ENCODE assay signal across 20 cellular contexts in the genomic region with DNA sequence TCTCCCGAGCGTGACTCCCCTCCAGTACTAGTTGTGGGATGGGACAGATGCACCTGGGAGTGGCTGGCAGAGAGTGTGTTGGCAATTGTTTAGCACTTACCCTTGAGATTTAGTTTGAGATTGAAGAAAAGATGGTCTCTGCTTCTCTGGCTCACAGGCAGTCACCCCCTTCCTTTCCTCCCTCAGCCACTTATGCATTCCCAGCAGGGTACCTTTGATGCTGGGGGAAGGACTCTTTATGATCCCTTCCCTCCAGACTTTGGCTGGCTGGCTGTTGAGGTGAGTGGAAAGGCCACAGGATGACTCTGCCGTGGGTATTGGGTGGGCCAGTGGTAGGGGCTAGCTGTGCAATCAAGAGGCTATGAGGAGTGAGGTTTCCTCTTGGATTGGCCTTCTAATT.
DNase-seq lines count a peak whose midpoint lies in the region; ATAC-seq, FAIRE-seq and TF ChIP-seq lines count a peak whose summit lies in the region.
"Had no signal": no experiment of that assay in that cellular context is flagged by ENCODE, and none has a peak within 500 bp of the region (broad histone marks: within the 10 kb centered on the region; RNA-seq: fewer than 3 reads in every experiment).

No MANE protein-coding gene starts in this region.

- intact Hi-C loops in K562 (cut with micrococcal nuclease): no loop called here
- intact Hi-C loops in tibial artery (cut with DNase I; ENCODE audit: low total_unique reads): no loop called here

- H3K4me3 ChIP-seq in GM23338 (no peak overlapping the region), K562 (no peak overlapping the region), tibial artery (no peak overlapping the region), BE2C (ENCODE audit: low read depth, low read length) (no peak overlapping the region)
- H3K4me3 ChIP-seq: GM12878 had no signal

- ATAC-seq in GM23338 (peak; percentile 72), K562 (no peak)
- ATAC-seq: CD8-positive, alpha-beta T cell; GM12878; HCT116 had no signal

- H3K9me1 ChIP-seq in K562 (ENCODE audit: control insufficient read depth, insufficient read depth, low read length): no peaks in the 10 kb centered on the region

- in situ Hi-C loops in K562 (cut with MboI): no loop called here

- H2AFZ ChIP-seq in GM23338 (no peak overlapping the region), K562 (ENCODE audit: low read depth, low read length) (no peak overlapping the region)

- no peaks in the 10 kb centered on the region for H3K9me3 ChIP-seq in K562 (replicated peaks; ENCODE audit: control insufficient read depth, insufficient read depth, low read depth, low read length)
- no peaks in the 10 kb centered on the region for H3K9me3 ChIP-seq in tibial artery
- no peaks in the 10 kb centered on the region for H3K9me3 ChIP-seq in BE2C

- H3K27ac Mint-ChIP-seq in GM23338: no peak overlapping the region
- no peak overlapping the region for H3K27ac Mint-ChIP-seq in type B pancreatic cell
- H3K27ac Mint-ChIP-seq: CD8-positive, alpha-beta T cell had no signal

- WGBS in K562 (ENCODE audit: insufficient coverage, low coverage, missing lambda C conversion rate): 0% methylated on average over 3 of the region's 3 CpGs

- BruUV-seq in K562 (replicated peaks; lab: Mats Ljungman, UMichigan): no TSS peak

- no peak for TF ChIP-seq CTCF in GM23338 (conservative IDR thresholded peaks at IDR 0.05; ENCODE audit: low read depth in 2 of 2)
- no peak for TF ChIP-seq CTCF in K562 (IDR thresholded peaks at IDR 0.05 in 2 of 3, conservative IDR thresholded peaks at IDR 0.05 in 1 of 3; ENCODE audit: insufficient read depth in 2 of 3, low read depth in 1 of 3, low read length in 3 of 3)
- no peak for TF ChIP-seq CTCF in tibial artery (IDR thresholded peaks at IDR 0.05)
- no peak for TF ChIP-seq CTCF in BE2C (IDR thresholded peaks at IDR 0.05; ENCODE audit: low read depth, low read length)
- no peak for TF ChIP-seq CTCF in type B pancreatic cell (conservative IDR thresholded peaks at IDR 0.05)

- TF ChIP-seq EP300 in K562 (IDR thresholded peaks at IDR 0.05; ENCODE audit: low read length): no peak

- H3K4me2 ChIP-seq in GM23338: peak overlapping the region; percentile 60
- H3K4me2 ChIP-seq in K562 (ENCODE audit: insufficient read depth, low read length): no peak overlapping the region

- no peaks in the 10 kb centered on the region for H3F3A ChIP-seq in GM23338 (replicated peaks; ENCODE audit: low read depth)

- H3K4me1 ChIP-seq in GM23338 (ENCODE audit: insufficient read depth) (peaks cover 15% of the 10 kb centered on the region), K562 (replicated peaks in 1 of 2; ENCODE audit: control insufficient read depth in 2 of 2, insufficient read depth in 2 of 2, low read length in 2 of 2) (0 out of 5 replicates have a peak, but pooled peaks cover 0 to 2% of the 10 kb centered on the region in 2 experiments), tibial artery (no peaks in the 10 kb centered on the region), BE2C (no peaks in the 10 kb centered on the region)

- H3K36me3 Mint-ChIP-seq in GM23338 (ENCODE audit: low read depth) (no peaks in the 10 kb centered on the region), type B pancreatic cell (no peaks in the 10 kb centered on the region)
- H3K36me3 Mint-ChIP-seq: CD8-positive, alpha-beta T cell had no signal

- H3K9ac ChIP-seq in K562 (ENCODE audit: insufficient read depth in 1 of 2, low read depth in 2 of 2, low read length in 2 of 2): no peak overlapping the region

- no peak for TF ChIP-seq RAD21 in K562 (CRISPR knock-in tag; conservative IDR thresholded peaks at IDR 0.05 in 1 of 2, IDR thresholded peaks at IDR 0.05 in 1 of 2)

- no peaks in the 10 kb centered on the region; the same call in 2 of the 3 replicates for H3K9me3 Mint-ChIP-seq in GM23338
- H3K9me3 Mint-ChIP-seq in type B pancreatic cell: no peaks in the 10 kb centered on the region
- H3K9me3 Mint-ChIP-seq: CD8-positive, alpha-beta T cell had no signal

- H3K27me3 Mint-ChIP-seq in GM23338 (ENCODE audit: insufficient read depth, low read depth, poor library complexity) (no peaks in the 10 kb centered on the region), type B pancreatic cell (peaks cover 11% of the 10 kb centered on the region)

- H3K36me3 ChIP-seq in GM23338 (ENCODE audit: insufficient read depth) (no peaks in the 10 kb centered on the region), K562 (ENCODE audit: control insufficient read depth, insufficient read depth, low read length) (no peaks in the 10 kb centered on the region), tibial artery (no peaks in the 10 kb centered on the region), BE2C (no peaks in the 10 kb centered on the region)

- H3K4me1 Mint-ChIP-seq in GM23338: peaks cover 15% of the 10 kb centered on the region
- no peaks in the 10 kb centered on the region for H3K4me1 Mint-ChIP-seq in type B pancreatic cell (ENCODE audit: unreplicated experiment)

- peak; percentile 29 for FAIRE-seq in K562 (lab: Jason Lieb, UNC)
- FAIRE-seq: A204.1, GM12878, H54, HTR-8/SVneo had no signal

- POLR2A ChIA-PET in K562 (lab: Yijun Ruan, JAX): interaction anchor here (0.5 kb wide), 1 partner anchor 151 kb away, joined by 4 read pairs; no protein-coding TSS in a partner anchor

- H3K27ac ChIP-seq in GM23338 (ENCODE audit: low read depth) (no peak overlapping the region), K562 (ENCODE audit: extremely low read depth, low read depth, low read length) (no peak overlapping the region), tibial artery (no peak overlapping the region)

- no peaks in the 10 kb centered on the region for H3K9me2 ChIP-seq in GM23338 (ENCODE audit: insufficient read depth)

- DNase-seq in GM23338 (ENCODE audit: low spot score): peak; percentile 50
- no peak for DNase-seq in K562 (ENCODE audit: extremely low read depth in 1 of 4, low spot score in 3 of 4)
- DNase-seq in iPS-NIHi11 (ENCODE audit: low spot score): peak; percentile 49
- DNase-seq in tibial artery: no peak
- DNase-seq in BE2C: no peak
- no peak for DNase-seq in type B pancreatic cell (ENCODE audit: extremely low spot score, unreplicated experiment)
- DNase-seq: ACHN; Calu3; CD8-positive, alpha-beta T cell; DMS 273 treated with DMSO at 0.1 percent for 48 hours; DMS53; DND-41; EL; IMR-90; KBM-7 had no signal

- H3K4me3 Mint-ChIP-seq in GM23338: no peak overlapping the region
- no peak overlapping the region for H3K4me3 Mint-ChIP-seq in type B pancreatic cell
- H3K4me3 Mint-ChIP-seq: CD8-positive, alpha-beta T cell had no signal

- no peaks in the 10 kb centered on the region for H3K79me2 ChIP-seq in GM23338 (replicated peaks; ENCODE audit: insufficient read depth)
- no peaks in the 10 kb centered on the region for H3K79me2 ChIP-seq in K562 (ENCODE audit: control insufficient read depth, insufficient read depth, low read length)

- H4K20me1 ChIP-seq in GM23338 (replicated peaks; ENCODE audit: insufficient read depth) (no peaks in the 10 kb centered on the region), K562 (replicated peaks; ENCODE audit: control insufficient read depth, insufficient read depth, low read length) (0 out of 2 replicates have a peak, but pooled peaks cover 3% of the 10 kb centered on the region)

- H3K27me3 ChIP-seq in GM23338 (ENCODE audit: insufficient read depth) (no peaks in the 10 kb centered on the region), K562 (ENCODE audit: control insufficient read depth in 2 of 2, insufficient read depth in 2 of 2, low read length in 2 of 2) (peaks cover 27 to 63% of the 10 kb centered on the region in 2 experiments; a peak in 4 of 5 replicates), tibial artery (peaks cover 0 to 15% of the 10 kb centered on the region in 2 donors), BE2C (no peaks in the 10 kb centered on the region)

- TF ChIP-seq POLR2A in K562 (conservative IDR thresholded peaks at IDR 0.05): no peak

- CTCF ChIA-PET in K562 (lab: Yijun Ruan, JAX; ENCODE audit: low intra/inter-chr PET ratio): no interaction called here

TF ChIP-seq in GM23338, 12 proteins besides CTCF, POLR2A, EP300 and RAD21 (continues in another document):
- TF ChIP-seq ZNF114 (CRISPR knock-in tag; IDR thresholded peaks at IDR 0.05) (no peak), EZH2phosphoT487 (IDR thresholded peaks at IDR 0.05; ENCODE audit: unreplicated experiment) (no peak), POLR2AphosphoS5 (IDR thresholded peaks at IDR 0.05; ENCODE audit: low read depth) (no peak), ETS1 (IDR thresholded peaks at IDR 0.05) (no peak), JUNB (IDR thresholded peaks at IDR 0.05; ENCODE audit: unreplicated experiment) (no peak), NANOG (IDR thresholded peaks at IDR 0.05; ENCODE audit: borderline replicate concordance) (no peak)

TF ChIP-seq in K562, 482 proteins besides CTCF, POLR2A, EP300 and RAD21:
- TF ChIP-seq POLR2G (IDR thresholded peaks at IDR 0.05; ENCODE audit: low read depth, low read length) (no peak), ZNF408 (CRISPR knock-in tag; IDR thresholded peaks at IDR 0.05; ENCODE audit: low read depth) (no peak)

Comparison
In these comparisons a context has a peak if more than half of its experiments do, and no peak if none do; other contexts are left out.
1. DNase-seq: peak in GM23338 (single experiment) and iPS-NIHi11 (single experiment); none in K562 (0 of 4), tibial artery (0 of 2), BE2C (single experiment) and type B pancreatic cell (single experiment).